Comparison of ENCODE assay signal across 8 cellular contexts in genomic region chr2:202870431-202871160, GRCh38. TPM values are rescaled to one million over a fixed set of nuclear protein-coding genes. Genes with fewer than 3 reads are reported as not detected.
A peak's percentile ranks its signal among the peaks of the same experiment; 100 is the strongest.
DNase-seq lines count a peak whose midpoint lies in the region; ATAC-seq and TF ChIP-seq lines count a peak whose summit lies in the region.

No MANE protein-coding gene starts in this region.

- H3K9me3 ChIP-seq in SK-N-SH (no peaks in the 10 kb centered on the region), parathyroid adenoma (ENCODE audit: control insufficient read depth, low read length) (no peaks in the 10 kb centered on the region), upper lobe of right lung (no peaks in the 10 kb centered on the region)

- H3K79me2 ChIP-seq in SK-N-SH (ENCODE audit: insufficient read depth) (no peaks in the 10 kb centered on the region; the same call in 1 of the 2 replicates), parathyroid adenoma (no peaks in the 10 kb centered on the region)

- no peak; a peak in 1 of 4 replicates for TF ChIP-seq EP300 in SK-N-SH (IDR thresholded peaks at IDR 0.05; ENCODE audit: borderline replicate concordance in 1 of 2, low read depth in 1 of 2, low read length in 1 of 2)

- peak; percentile 74 for ATAC-seq in upper lobe of right lung

- no peaks in the 10 kb centered on the region for H3K27me3 ChIP-seq in SK-N-SH (ENCODE audit: insufficient read depth)
- no peaks in the 10 kb centered on the region for H3K27me3 ChIP-seq in parathyroid adenoma (ENCODE audit: control insufficient read depth, insufficient read depth, low read length)
- H3K27me3 ChIP-seq in upper lobe of right lung, result no peaks in the 10 kb centered on the region

- peak overlapping the region; percentile 82 to 86 for H3K27ac ChIP-seq in SK-N-SH (ENCODE audit: low read depth in 2 of 2, low read length in 1 of 2)
- H3K27ac ChIP-seq in parathyroid adenoma, result peak overlapping the region; percentile 97
- peak overlapping the region; percentile 53 for H3K27ac ChIP-seq in upper lobe of right lung

- WGBS in SK-N-SH (ENCODE audit: low lambda C conversion rate), result under 1% methylated on average over 24 of the region's 25 CpGs

- H3K9ac ChIP-seq in SK-N-SH (peak overlapping the region; percentile 90), parathyroid adenoma (peak overlapping the region; percentile 82)

- no peaks in the 10 kb centered on the region for H3K9me2 ChIP-seq in SK-N-SH

- intact Hi-C loops in head of caudate nucleus (cut with DNase I), result no loop called here
- intact Hi-C loops in upper lobe of right lung (cut with DNase I), result no loop called here

- POLR2A ChIA-PET in SK-N-SH (lab: Yijun Ruan, JAX), result interaction anchor here (0.9 to 1.3 kb wide), 3 partner anchors 11 to 368 kb away, joined by 3 to 4 read pairs (median 4); partner anchors contain the start of genes CARF, CYP20A1 and WDR12

- no peaks in the 10 kb centered on the region for H4K20me1 ChIP-seq in SK-N-SH (ENCODE audit: insufficient read depth)

- TF ChIP-seq CTCF in HFFc6 (IDR thresholded peaks at IDR 0.05), result peak; percentile 73
- peak; percentile 73 for TF ChIP-seq CTCF in NB4 (IDR thresholded peaks at IDR 0.05; ENCODE audit: low read depth, low read length)
- TF ChIP-seq CTCF in SK-N-SH (IDR thresholded peaks at IDR 0.05), result peak; percentile 68
- peak; percentile 65 for TF ChIP-seq CTCF in parathyroid adenoma (IDR thresholded peaks at IDR 0.05)
- TF ChIP-seq CTCF in upper lobe of right lung (IDR thresholded peaks at IDR 0.05), result peak; percentile 48

- H3K27ac Mint-ChIP-seq in HFFc6, result peak overlapping the region; percentile 90
- peak overlapping the region; percentile 84 for H3K27ac Mint-ChIP-seq in activated naive CD8-positive, alpha-beta T cell treated with anti-CD3 and anti-CD28 coated beads for 36 hours

- no peaks in the 10 kb centered on the region for H3K9me3 Mint-ChIP-seq in HFFc6
- H3K9me3 Mint-ChIP-seq in activated naive CD8-positive, alpha-beta T cell treated with anti-CD3 and anti-CD28 coated beads for 36 hours, result no peaks in the 10 kb centered on the region

- H3K4me3 ChIP-seq in NB4 (ENCODE audit: low read depth, low read length) (peak overlapping the region; percentile 87), SK-N-SH (ENCODE audit: low read depth in 2 of 2, low read length in 1 of 2) (peak overlapping the region; percentile 90 to 91), parathyroid adenoma (ENCODE audit: low read depth, low read length) (peak overlapping the region; percentile 64), upper lobe of right lung (peak overlapping the region; percentile 81)

- H3K4me1 ChIP-seq in SK-N-SH (ENCODE audit: control insufficient read depth in 1 of 2, insufficient read depth in 2 of 2, low read depth in 1 of 2, low read length in 1 of 2), result no peaks in the 10 kb centered on the region; a peak in 2 of 4 replicates
- H3K4me1 ChIP-seq in parathyroid adenoma, result no peaks in the 10 kb centered on the region
- H3K4me1 ChIP-seq in upper lobe of right lung, result peaks cover 7% of the 10 kb centered on the region

- peak overlapping the region; percentile 95 for H3K4me3 Mint-ChIP-seq in HFFc6
- H3K4me3 Mint-ChIP-seq in activated naive CD8-positive, alpha-beta T cell treated with anti-CD3 and anti-CD28 coated beads for 36 hours, result peak overlapping the region; percentile 92

- no peak for TF ChIP-seq POLR2A in NB4 (IDR thresholded peaks at IDR 0.05; ENCODE audit: extremely low read depth, insufficient read length)

- H3K36me3 ChIP-seq in SK-N-SH (replicated peaks in 1 of 2; ENCODE audit: control insufficient read depth in 1 of 2, insufficient read depth in 2 of 2, low read length in 1 of 2), result no peaks in the 10 kb centered on the region
- no peaks in the 10 kb centered on the region for H3K36me3 ChIP-seq in parathyroid adenoma (ENCODE audit: control insufficient read depth, insufficient read depth, low read length)
- no peaks in the 10 kb centered on the region for H3K36me3 ChIP-seq in upper lobe of right lung

- no peaks in the 10 kb centered on the region for H3K27me3 Mint-ChIP-seq in HFFc6 (ENCODE audit: insufficient read depth)
- H3K27me3 Mint-ChIP-seq in activated naive CD8-positive, alpha-beta T cell treated with anti-CD3 and anti-CD28 coated beads for 36 hours, result no peaks in the 10 kb centered on the region

- TF ChIP-seq RAD21 in SK-N-SH (IDR thresholded peaks at IDR 0.05; ENCODE audit: low read length), result peak; percentile 66

- H3K4me2 ChIP-seq in SK-N-SH (peak overlapping the region; percentile 89), parathyroid adenoma (ENCODE audit: low read length) (peak overlapping the region; percentile 72)

- H2AFZ ChIP-seq in SK-N-SH (ENCODE audit: low read depth), result peak overlapping the region; percentile 96
- peak overlapping the region; percentile 95 for H2AFZ ChIP-seq in parathyroid adenoma

- peaks cover 17% of the 10 kb centered on the region for H3F3A ChIP-seq in SK-N-SH (replicated peaks; ENCODE audit: insufficient read depth)

- H3K36me3 Mint-ChIP-seq in HFFc6 (ENCODE audit: low read depth), result no peaks in the 10 kb centered on the region
- no peaks in the 10 kb centered on the region for H3K36me3 Mint-ChIP-seq in activated naive CD8-positive, alpha-beta T cell treated with anti-CD3 and anti-CD28 coated beads for 36 hours

- CTCF ChIA-PET in SK-N-SH (lab: Yijun Ruan, JAX), result interaction anchor here (0.6 to 2.2 kb wide), 18 partner anchors 9 to 583 kb away, joined by 3 to 28 read pairs (median 3); no protein-coding TSS in a partner anchor

- H3K4me1 Mint-ChIP-seq in HFFc6 (ENCODE audit: low read depth), result peaks cover 21% of the 10 kb centered on the region
- H3K4me1 Mint-ChIP-seq in activated naive CD8-positive, alpha-beta T cell treated with anti-CD3 and anti-CD28 coated beads for 36 hours, result peaks cover 10% of the 10 kb centered on the region

- peak; percentile 12 for DNase-seq in GM04504 (ENCODE audit: low read depth)
- DNase-seq in HFFc6, result peak; percentile 48
- DNase-seq in NB4 (ENCODE audit: low read depth), result peak; percentile 78
- DNase-seq in SK-N-SH, result peak; percentile 85
- peak; percentile 68 for DNase-seq in activated naive CD8-positive, alpha-beta T cell treated with anti-CD3 and anti-CD28 coated beads for 36 hours
- DNase-seq in head of caudate nucleus, result peak; percentile 33 to 80 (median 62)
- DNase-seq in upper lobe of right lung, result peak; percentile 78

TF ChIP-seq in SK-N-SH, 30 proteins besides CTCF, POLR2A, EP300 and RAD21 (continues in another document):
- TF ChIP-seq GABPA (IDR thresholded peaks at IDR 0.05; ENCODE audit: low read depth) (no peak), ZBTB33 (IDR thresholded peaks at IDR 0.05; ENCODE audit: borderline replicate concordance, low read depth) (no peak), MXI1 (IDR thresholded peaks at IDR 0.05; ENCODE audit: low read depth, low read length) (no peak), ELF1 (IDR thresholded peaks at IDR 0.05) (no peak), SIN3A (IDR thresholded peaks at IDR 0.05; ENCODE audit: borderline replicate concordance, low read depth, low read length) (no peak), POLR2AphosphoS5 (IDR thresholded peaks at IDR 0.05; ENCODE audit: low read depth, low read length) (no peak), MEF2A (IDR thresholded peaks at IDR 0.05; ENCODE audit: borderline replicate concordance, low read depth) (no peak), FOXJ3 (CRISPR knock-in tag; IDR thresholded peaks at IDR 0.05) (no peak), FOXM1 (IDR thresholded peaks at IDR 0.05; ENCODE audit: low read depth) (no peak), TEAD4 (IDR thresholded peaks at IDR 0.05; ENCODE audit: borderline replicate concordance, insufficient read depth) (no peak), MAX (IDR thresholded peaks at IDR 0.05; ENCODE audit: low read depth) (no peak)

RNA-seq across cellular contexts. Expression of gene ICA1L, which starts 1.0 kb away (rescaled TPM):
- 1 to 10 TPM; 2.6 to 4.5 (median 3.2) TPM for total RNA-seq in HFFc6 (2021; fragmentation: NEBNext Ultra II Directional; extraction: Animal tissue kit (Norgen Biotek cat#: 25700))
- 3.7 and 5.9 TPM in 2 replicates for polyA plus RNA-seq in SK-N-SH (2012; rRNA removed)
- 3.9 and 4.1 TPM in 2 replicates for polyA plus RNA-seq in SK-N-SH (2012; cell fraction: cytosol; rRNA removed)
- polyA plus RNA-seq in SK-N-SH (2012; cell fraction: nucleus; rRNA removed), result 11.5 and 20.8 TPM in 2 replicates
- 1 to 10 TPM; 7.5 to 8.0 TPM for total RNA-seq in activated naive CD8-positive, alpha-beta T cell treated with anti-CD3 and anti-CD28 coated beads for 36 hours
- total RNA-seq in upper lobe of right lung, result 2.3 TPM

RNA-seq across cellular contexts. Expression of gene WDR12, which starts 40.9 kb away (rescaled TPM):
- 10 to 100 TPM; 48.4 to 77.0 (median 56.1) TPM for total RNA-seq in HFFc6 (2021; fragmentation: NEBNext Ultra II Directional; extraction: Animal tissue kit (Norgen Biotek cat#: 25700))
- 21.2 and 41.0 TPM in 2 replicates for polyA plus RNA-seq in SK-N-SH (2012; rRNA removed)
- polyA plus RNA-seq in SK-N-SH (2012; cell fraction: cytosol; rRNA removed), result 38.0 and 46.9 TPM in 2 replicates
- polyA plus RNA-seq in SK-N-SH (2012; cell fraction: nucleus; rRNA removed), result 18.8 and 49.4 TPM in 2 replicates
- total RNA-seq in activated naive CD8-positive, alpha-beta T cell treated with anti-CD3 and anti-CD28 coated beads for 36 hours, result 100 to 1,000 TPM; 158 to 174 TPM
- 35.6 TPM for total RNA-seq in upper lobe of right lung

RNA-seq across cellular contexts. Expression of gene CARF, which starts 41.5 kb away (rescaled TPM):
- total RNA-seq in HFFc6 (2021; fragmentation: NEBNext Ultra II Directional; extraction: Animal tissue kit (Norgen Biotek cat#: 25700)), result 1 to 10 TPM; 2.2 to 5.7 (median 4.2) TPM
- polyA plus RNA-seq in SK-N-SH (2012; rRNA removed), result 4.6 and 8.3 TPM in 2 replicates
- polyA plus RNA-seq in SK-N-SH (2012; cell fraction: cytosol; rRNA removed), result 5.1 and 5.9 TPM in 2 replicates
- 9.4 and 21.3 TPM in 2 replicates for polyA plus RNA-seq in SK-N-SH (2012; cell fraction: nucleus; rRNA removed)
- 1 to 10 TPM; 3.5 to 4.2 TPM for total RNA-seq in activated naive CD8-positive, alpha-beta T cell treated with anti-CD3 and anti-CD28 coated beads for 36 hours
- total RNA-seq in upper lobe of right lung, result 12.2 TPM

Comparison
In these comparisons a context has a peak if more than half of its experiments do, and no peak if none do; other contexts are left out.
1. Peak in every context shown above with its lines: DNase-seq, ATAC-seq, H3K4me3 ChIP-seq and H3K27ac ChIP-seq.
2. DNase-seq: peak in every context shown above with its lines; median percentile 85 in SK-N-SH; 78 in NB4; 78 in upper lobe of right lung; 68 in activated naive CD8-positive, alpha-beta T cell treated with anti-CD3 and anti-CD28 coated beads for 36 hours; 62 in head of caudate nucleus; 48 in HFFc6; 12 in GM04504.